15 cellular contexts compared by ENCODE assay signal in genomic region chr3:149198611-149199010, GRCh38. TPM values are rescaled to one million over a fixed set of nuclear protein-coding genes. Genes with fewer than 3 reads are reported as not detected.
DNase-seq lines count a peak whose midpoint lies in the region; ATAC-seq and TF ChIP-seq lines count a peak whose summit lies in the region.
"Had no signal": no experiment of that assay in that cellular context is flagged by ENCODE, and none has a peak within 500 bp of the region (broad histone marks: within the 10 kb centered on the region; RNA-seq: fewer than 3 reads in every experiment).

No MANE protein-coding gene starts in this region.

- no peaks in the 10 kb centered on the region for H4K20me1 ChIP-seq in IMR-90 (ENCODE audit: insufficient read depth, low read length)

- BruUV-seq in IMR-90 (replicated peaks; lab: Mats Ljungman, UMichigan): no TSS peak

- H3K36me3 ChIP-seq in IMR-90 (ENCODE audit: control insufficient read depth, insufficient read depth, low read length) (no peaks in the 10 kb centered on the region), ectodermal cell (ENCODE audit: control insufficient read depth, insufficient read depth, low read length) (no peaks in the 10 kb centered on the region), left ventricle myocardium inferior (no peaks in the 10 kb centered on the region), BE2C (no peaks in the 10 kb centered on the region)
- H3K36me3 ChIP-seq: adrenal gland, esophagus squamous epithelium, Peyer's patch, thoracic aorta had no signal

- peak overlapping the region; percentile 2; the same call in 1 of the 2 replicates for H2BK20ac ChIP-seq in IMR-90 (ENCODE audit: low read depth, low read length)

- peaks cover 7% of the 10 kb centered on the region for H3K36me3 Mint-ChIP-seq in mesothelial cell of epicardium

- 0 out of 2 replicates have a peak, but pooled peaks cover 2% of the 10 kb centered on the region for H3K9me1 ChIP-seq in IMR-90 (ENCODE audit: insufficient read depth, low read length)

- 0 out of 2 replicates have a peak overlapping the region, but pooled peaks have one; percentile 0 for H3K23ac ChIP-seq in IMR-90 (ENCODE audit: low read depth, low read length)

- H3K27me3 ChIP-seq in IMR-90 (ENCODE audit: control insufficient read depth, insufficient read depth, low read length) (no peaks in the 10 kb centered on the region), ectodermal cell (ENCODE audit: control insufficient read depth, insufficient read depth, low read length, poor library complexity, severe bottlenecking) (no peaks in the 10 kb centered on the region), left ventricle myocardium inferior (ENCODE audit: low read depth) (no peaks in the 10 kb centered on the region), BE2C (no peaks in the 10 kb centered on the region)
- H3K27me3 ChIP-seq: adrenal gland, esophagus squamous epithelium, Peyer's patch had no signal

- peak overlapping the region in 1 of 2 experiments; percentile 31; a peak in 2 of 4 replicates for H4K8ac ChIP-seq in IMR-90 (ENCODE audit: low read depth in 2 of 2, low read length in 2 of 2)

- H3K4me2 ChIP-seq in IMR-90 (ENCODE audit: low read depth, low read length): peak overlapping the region; percentile 72; the same call in 1 of the 2 replicates

- CTCF ChIA-PET in IMR-90 (lab: Yijun Ruan, JAX): no interaction called here

- H3K4me3 Mint-ChIP-seq in mesothelial cell of epicardium: no peak overlapping the region
- H3K4me3 Mint-ChIP-seq: T-helper 1 cell treated with Interleukin-12 subunit alpha and Interleukin-12 subunit beta and Interleukin-4 antibody, amounts not matched to agents 30 μg/mL and 1 μg/mL, for 36 hours had no signal

- H3K27me3 Mint-ChIP-seq in mesothelial cell of epicardium (ENCODE audit: low read depth): no peaks in the 10 kb centered on the region

- H3K4me1 ChIP-seq in IMR-90 (ENCODE audit: control insufficient read depth, insufficient read depth, low read length) (peaks cover 6% of the 10 kb centered on the region), ectodermal cell (ENCODE audit: control insufficient read depth, insufficient read depth, low read length) (peaks cover 26% of the 10 kb centered on the region), left ventricle myocardium inferior (no peaks in the 10 kb centered on the region), BE2C (peaks cover 9% of the 10 kb centered on the region)
- H3K4me1 ChIP-seq: adrenal gland, esophagus squamous epithelium, Peyer's patch had no signal

- peak overlapping the region; percentile 27 for H2AFZ ChIP-seq in IMR-90 (replicated peaks; ENCODE audit: low read length, poor library complexity)

- H2AK5ac ChIP-seq in IMR-90 (ENCODE audit: low read depth, low read length): peak overlapping the region; percentile 73

- POLR2A ChIA-PET in IMR-90 (lab: Charles Lee; ENCODE audit: unreplicated experiment): no interaction called here

- peak; percentile 68 for DNase-seq in ELR (ENCODE audit: low read depth)
- DNase-seq in IMR-90: peak; percentile 63
- DNase-seq in mesothelial cell of epicardium (ENCODE audit: low spot score in 2 of 2, unreplicated experiment in 2 of 2): no peak
- no peak for DNase-seq in activated naive CD4-positive, alpha-beta T cell (lab: John Stamatoyannopoulos, UW)
- no peak for DNase-seq in UCSD-AML1 (lab: John Stamatoyannopoulos, UW; ENCODE audit: unreplicated experiment)
- DNase-seq in left ventricle myocardium inferior: no peak
- DNase-seq in BE2C: no peak
- DNase-seq: activated CD4-positive, alpha-beta T cell treated with anti-CD3 and anti-CD28 coated beads for 1 hour; adrenal gland; esophagus squamous epithelium; Peyer's patch had no signal

- H3K27ac ChIP-seq in IMR-90 (ENCODE audit: insufficient read depth, low read length): no peak overlapping the region
- H3K27ac ChIP-seq in ectodermal cell (ENCODE audit: insufficient read depth, low read depth, low read length, poor library complexity, severe bottlenecking): peak overlapping the region; percentile 57
- no peak overlapping the region for H3K27ac ChIP-seq in left ventricle myocardium inferior (replicated peaks)
- H3K27ac ChIP-seq: adrenal gland, esophagus squamous epithelium, Peyer's patch, thoracic aorta had no signal

- peak overlapping the region; percentile 38 for H2BK5ac ChIP-seq in IMR-90 (ENCODE audit: low read depth, low read length, poor library complexity, severe bottlenecking)

- peak overlapping the region; percentile 73 for H3K27ac Mint-ChIP-seq in mesothelial cell of epicardium
- H3K27ac Mint-ChIP-seq: progenitor cell of endocrine pancreas; T-helper 1 cell treated with Interleukin-12 subunit alpha and Interleukin-12 subunit beta and Interleukin-4 antibody, amounts not matched to agents 30 μg/mL and 1 μg/mL, for 36 hours had no signal

- in situ Hi-C loops in IMR-90 (cut with MboI; ENCODE audit: low sequenced_read_pairs): no loop called here

- WGBS in IMR-90 (ENCODE audit: extremely low coverage in 2 of 2, insufficient read length in 1 of 2), 2 experiments: 0% methylated on average over 2 of the region's 7 CpGs; no CpG with 5 or more reads in 1 of the 2 experiments
- 0 to 3% methylated on average over 6 to 7 of the region's 7 CpGs for WGBS in ectodermal cell, 2 experiments

- no peak overlapping the region for H3K4me3 ChIP-seq in IMR-90 (ENCODE audit: insufficient read depth, low read depth, low read length)
- no peak overlapping the region for H3K4me3 ChIP-seq in ectodermal cell (ENCODE audit: insufficient read depth, low read depth, low read length)
- H3K4me3 ChIP-seq in left ventricle myocardium inferior: no peak overlapping the region
- H3K4me3 ChIP-seq in BE2C (ENCODE audit: low read depth, low read length): no peak overlapping the region
- H3K4me3 ChIP-seq: adrenal gland, esophagus squamous epithelium, Peyer's patch, thoracic aorta had no signal

- no peaks in the 10 kb centered on the region for H3K9me3 ChIP-seq in IMR-90 (ENCODE audit: control insufficient read depth, insufficient read depth, low read length)
- H3K9me3 ChIP-seq in ectodermal cell (ENCODE audit: control insufficient read depth, low read length): no peaks in the 10 kb centered on the region
- no peaks in the 10 kb centered on the region for H3K9me3 ChIP-seq in left ventricle myocardium inferior (replicated peaks)
- no peaks in the 10 kb centered on the region for H3K9me3 ChIP-seq in BE2C
- H3K9me3 ChIP-seq: adrenal gland, esophagus squamous epithelium, Peyer's patch, thoracic aorta had no signal

- H4K5ac ChIP-seq in IMR-90 (ENCODE audit: low read depth, low read length): peak overlapping the region; percentile 9; the same call in 1 of the 2 replicates

- no peaks in the 10 kb centered on the region for H3K79me1 ChIP-seq in IMR-90 (ENCODE audit: low read depth in 1 of 2, low read length in 2 of 2)

- TF ChIP-seq RAD21 in IMR-90 (IDR thresholded peaks at IDR 0.05; ENCODE audit: low read length): no peak

- peak; percentile 57 for ATAC-seq in IMR-90 (ENCODE audit: low read depth)

- H2BK15ac ChIP-seq in IMR-90 (ENCODE audit: low read depth, low read length): no peak overlapping the region

- H3K14ac ChIP-seq in IMR-90 (replicated peaks; ENCODE audit: low read depth, low read length): no peak overlapping the region

- no peak overlapping the region; the same call in 1 of the 2 replicates for H3K18ac ChIP-seq in IMR-90 (ENCODE audit: low read depth, low read length)

- dilution Hi-C loops in IMR-90 (cut with HindIII; ENCODE audit: low sequenced_read_pairs, unreplicated experiment): no loop called here

- peak overlapping the region; percentile 1; the same call in 1 of the 2 replicates for H3K4ac ChIP-seq in IMR-90 (ENCODE audit: low read depth, low read length)

- intact Hi-C loops in IMR-90 (cut with micrococcal nuclease) (no loop called here), left ventricle myocardium inferior (cut with micrococcal nuclease) (no loop called here)

- TF ChIP-seq CTCF in IMR-90 (conservative IDR thresholded peaks at IDR 0.05; ENCODE audit: low read depth, low read length) (no peak), mesothelial cell of epicardium (IDR thresholded peaks at IDR 0.05; ENCODE audit: unreplicated experiment) (no peak), left ventricle myocardium inferior (IDR thresholded peaks at IDR 0.05; ENCODE audit: borderline replicate concordance) (no peak), BE2C (IDR thresholded peaks at IDR 0.05; ENCODE audit: low read depth, low read length) (no peak)

- no peak overlapping the region for H4K91ac ChIP-seq in IMR-90 (ENCODE audit: insufficient read depth, low read depth, low read length)

- no peak overlapping the region for H3K9ac ChIP-seq in IMR-90 (ENCODE audit: low read depth, low read length)

- peaks cover 42% of the 10 kb centered on the region for H3K4me1 Mint-ChIP-seq in mesothelial cell of epicardium

- no peaks in the 10 kb centered on the region for H3K9me3 Mint-ChIP-seq in mesothelial cell of epicardium
- H3K9me3 Mint-ChIP-seq: T-helper 1 cell treated with Interleukin-12 subunit alpha and Interleukin-12 subunit beta and Interleukin-4 antibody, amounts not matched to agents 30 μg/mL and 1 μg/mL, for 36 hours had no signal

- no peak overlapping the region for H3K56ac ChIP-seq in IMR-90 (ENCODE audit: extremely low read depth, insufficient read depth, low read length)

- TF ChIP-seq POLR2A in IMR-90 (IDR thresholded peaks at IDR 0.05; ENCODE audit: low read depth, low read length): no peak

- H2BK120ac ChIP-seq in IMR-90 (ENCODE audit: low read depth, low read length): no peak overlapping the region; the same call in 1 of the 2 replicates

- no peak overlapping the region for H2AK9ac ChIP-seq in IMR-90 (replicated peaks; ENCODE audit: low read depth, low read length, poor library complexity)

TF ChIP-seq in IMR-90, 13 proteins besides CTCF, POLR2A, EP300 and RAD21 (continues in another document):
- no peak for TF ChIP-seq SMC3 (IDR thresholded peaks at IDR 0.05; ENCODE audit: low read depth, low read length)
- TF ChIP-seq, protein P1, sequence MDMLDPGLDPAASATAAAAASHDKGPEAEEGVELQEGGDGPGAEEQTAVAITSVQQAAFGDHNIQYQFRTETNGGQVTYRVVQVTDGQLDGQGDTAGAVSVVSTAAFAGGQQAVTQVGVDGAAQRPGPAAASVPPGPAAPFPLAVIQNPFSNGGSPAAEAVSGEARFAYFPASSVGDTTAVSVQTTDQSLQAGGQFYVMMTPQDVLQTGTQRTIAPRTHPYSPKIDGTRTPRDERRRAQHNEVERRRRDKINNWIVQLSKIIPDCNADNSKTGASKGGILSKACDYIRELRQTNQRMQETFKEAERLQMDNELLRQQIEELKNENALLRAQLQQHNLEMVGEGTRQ (IDR thresholded peaks at IDR 0.05; ENCODE audit: low read depth, low read length): no peak

RNA-seq across cellular contexts. Expression of gene CP, which starts 23.0 kb away (rescaled TPM):
- total RNA-seq in IMR-90 (2012; rRNA removed) (0.28 TPM in 1 of 2 replicates, not detected in the other), mesothelial cell of epicardium (22.6 to 28.4 TPM (median 24.2 TPM) in 3 replicates), left ventricle myocardium inferior (6.2 TPM)
- polyA plus RNA-seq in IMR-90 (2012; rRNA removed): not detected in 2 replicates
- polyA plus RNA-seq in IMR-90 (2012; cell fraction: cytosol; rRNA removed): not detected in 2 replicates
- polyA plus RNA-seq in IMR-90 (2012; cell fraction: nucleus; rRNA removed; ENCODE audit: low replicate concordance): 0.07 TPM in 1 of 2 replicates, not detected in the other
- 0.43 TPM for polyA plus RNA-seq in ectodermal cell (2013, experiment 1 of 4)
- 0.71 TPM for polyA plus RNA-seq in ectodermal cell (2013, experiment 2 of 4)
- polyA plus RNA-seq in ectodermal cell (2013, experiment 3 of 4): 1.9 TPM
- 1.4 TPM for polyA plus RNA-seq in ectodermal cell (2013, experiment 4 of 4)
- polyA plus RNA-seq in BE2C (2012; ENCODE audit: insufficient read depth, insufficient read length, low read depth): not detected

Comparison
In these comparisons a context has a peak if more than half of its experiments do, and no peak if none do; other contexts are left out.
1. DNase-seq: peak in ELR (single experiment) and IMR-90 (single experiment); none in mesothelial cell of epicardium (0 of 2), activated naive CD4-positive, alpha-beta T cell (0 of 4), UCSD-AML1 (single experiment), left ventricle myocardium inferior (single experiment) and BE2C (single experiment).